ENCODE assay signal across 9 cellular contexts in genomic region chr11:116879789-116880402, GRCh38. TPM values are rescaled to one million over a fixed set of nuclear protein-coding genes. Genes with fewer than 3 reads are reported as not detected.
DNase-seq lines count a peak whose midpoint lies in the region; ATAC-seq and TF ChIP-seq lines count a peak whose summit lies in the region.
"Had no signal": no experiment of that assay in that cellular context is flagged by ENCODE, and none has a peak within 500 bp of the region (broad histone marks: within the 10 kb centered on the region; RNA-seq: fewer than 3 reads in every experiment).

No MANE protein-coding gene starts in this region.

- TF ChIP-seq CTCF in cardiac fibroblast (IDR thresholded peaks at IDR 0.05; ENCODE audit: low read depth, low read length) (peak; percentile 78), kidney epithelial cell (IDR thresholded peaks at IDR 0.05; ENCODE audit: insufficient read depth, low read length, poor library complexity, severe bottlenecking) (peak; percentile 78)

- H3K36me3 ChIP-seq in NT2/D1 (ENCODE audit: insufficient read depth, insufficient read length, low read length) (peaks cover 22% of the 10 kb centered on the region), kidney epithelial cell (ENCODE audit: control insufficient read depth, insufficient read depth, low read length) (no peaks in the 10 kb centered on the region)

- DNase-seq in SIG-M5 treated with dmso at 0.1 percent for 504 hours (lab: John Stamatoyannopoulos, UW; ENCODE audit: unreplicated experiment) (peak; percentile 62), SIG-M5 (lab: John Stamatoyannopoulos, UW) (no peak), HuH-7.5 (ENCODE audit: low spot score) (peak; percentile 36), NT2/D1 (ENCODE audit: low read depth, low spot score) (peak; percentile 36), cardiac fibroblast (ENCODE audit: low read depth in 2 of 2) (peak; percentile 88 to 89), kidney epithelial cell (ENCODE audit: low read depth) (peak; percentile 41), superior temporal gyrus (ENCODE audit: extremely low spot score) (peak; percentile 92)

- H3K9ac ChIP-seq in NT2/D1 (ENCODE audit: insufficient read length, low read depth) = no peak overlapping the region
- H3K9ac ChIP-seq: BLaER1 treated with 17β-estradiol and CSF1 and Interleukin-3, amounts not matched to agents 10 nM and 100 nM had no signal

- H3K27me3 ChIP-seq in NT2/D1 (ENCODE audit: insufficient read depth, insufficient read length) (no peaks in the 10 kb centered on the region), kidney epithelial cell (ENCODE audit: control insufficient read depth, insufficient read depth, low read length) (no peaks in the 10 kb centered on the region)
- H3K27me3 ChIP-seq: BLaER1 treated with 17β-estradiol and CSF1 and Interleukin-3, amounts not matched to agents 10 nM and 100 nM had no signal

- no peak for TF ChIP-seq POLR2A in GM18505 (IDR thresholded peaks at IDR 0.05; ENCODE audit: borderline replicate concordance, extremely low read depth, insufficient read depth, insufficient read length)

- no peak for ATAC-seq in GM18505 (IDR thresholded peaks at IDR 0.05; ENCODE audit: unreplicated experiment)

- H3K9me3 ChIP-seq in NT2/D1 (ENCODE audit: insufficient read depth, low read length) = no peaks in the 10 kb centered on the region
- H3K9me3 ChIP-seq: BLaER1 treated with 17β-estradiol and CSF1 and Interleukin-3, amounts not matched to agents 10 nM and 100 nM had no signal

- H3K4me1 ChIP-seq in NT2/D1 (ENCODE audit: insufficient read depth, insufficient read length) = no peaks in the 10 kb centered on the region

- H3K4me3 ChIP-seq in NT2/D1 (ENCODE audit: insufficient read length, low read depth) (no peak overlapping the region), cardiac fibroblast (replicated peaks in 1 of 2; ENCODE audit: low read depth in 2 of 2, low read length in 2 of 2) (no peak overlapping the region), kidney epithelial cell (ENCODE audit: low read depth, low read length) (no peak overlapping the region)
- H3K4me3 ChIP-seq: BLaER1 treated with 17β-estradiol and CSF1 and Interleukin-3, amounts not matched to agents 10 nM and 100 nM had no signal

RNA-seq across cellular contexts. Expression of gene APOA1, which starts 42.5 kb away (rescaled TPM):
- not detected in 2 replicates for total RNA-seq in kidney epithelial cell

RNA-seq across cellular contexts. Expression of gene APOC3, which starts 50.2 kb away (rescaled TPM):
- not detected in 2 replicates for total RNA-seq in kidney epithelial cell

RNA-seq across cellular contexts. Expression of gene APOA4, which starts 56.8 kb away (rescaled TPM):
- not detected in 2 replicates for total RNA-seq in kidney epithelial cell
